Comparison of ENCODE assay signal across 14 cellular contexts in the genomic region with DNA sequence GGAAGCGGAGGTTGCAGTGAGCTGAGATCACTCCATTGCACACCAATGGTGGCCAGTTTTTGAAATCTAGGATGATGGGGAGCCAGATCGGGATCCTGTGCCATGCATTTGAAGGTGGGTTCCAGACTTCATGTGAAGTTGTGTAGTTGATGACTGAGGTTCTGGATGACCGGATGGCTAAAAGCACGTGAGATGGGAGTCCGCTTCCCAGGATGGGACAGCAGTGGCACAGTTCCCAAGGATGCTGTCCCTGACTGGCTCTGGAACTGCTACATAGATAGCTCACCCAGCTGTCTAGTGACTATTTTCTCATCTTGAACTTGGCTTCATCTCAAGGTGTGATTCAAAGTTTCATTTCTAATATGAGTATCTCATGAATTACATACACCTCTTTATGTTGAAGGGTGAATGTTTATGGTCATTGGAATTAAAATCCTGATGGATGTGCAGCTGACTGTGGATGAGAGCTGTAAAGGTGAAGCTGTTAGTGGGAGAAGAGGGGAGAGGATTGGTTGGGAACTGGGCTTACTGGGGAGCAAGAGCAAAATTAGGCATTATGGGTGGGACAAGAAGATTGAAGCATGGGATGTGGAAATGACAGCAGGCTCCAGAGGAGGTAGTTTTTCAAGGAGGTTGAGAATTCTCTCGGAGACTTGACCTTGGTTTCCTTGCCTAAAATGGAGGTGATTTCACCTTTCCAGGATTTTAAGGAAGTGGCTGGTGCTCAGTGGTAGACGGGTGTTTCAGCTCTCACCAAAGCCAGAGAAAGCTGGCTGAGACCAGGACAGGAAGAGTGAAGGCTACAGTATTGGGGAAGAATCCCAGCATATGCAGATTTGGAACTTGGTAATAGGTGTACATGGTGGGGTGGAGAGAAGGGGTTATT. TPM values are rescaled to one million over a fixed set of nuclear protein-coding genes. Genes with fewer than 3 reads are reported as not detected.
DNase-seq lines count a peak whose midpoint lies in the region; ATAC-seq and TF ChIP-seq lines count a peak whose summit lies in the region.
"Had no signal": no experiment of that assay in that cellular context is flagged by ENCODE, and none has a peak within 500 bp of the region (broad histone marks: within the 10 kb centered on the region; RNA-seq: fewer than 3 reads in every experiment).

No MANE protein-coding gene starts in this region.

- peak overlapping the region; percentile 42 for H3K27ac Mint-ChIP-seq in activated naive CD4-positive, alpha-beta T cell treated with anti-CD3 and anti-CD28 coated beads, Interleukin-2, amount 50 U/mL, for 24 hours
- peak overlapping the region; percentile 38 for H3K27ac Mint-ChIP-seq in activated CD4-positive, alpha-beta memory T cell treated with anti-CD3 and anti-CD28 coated beads, Interleukin-2, amount 10 ng/mL, durations not matched to agents 7 days and 5 days
- peak overlapping the region; percentile 32 for H3K27ac Mint-ChIP-seq in type B pancreatic cell

- POLR2A ChIA-PET in activated CD4-positive, alpha-beta memory T cell treated with anti-CD3 and anti-CD28 coated beads, Interleukin-2, amount 10 ng/mL, durations not matched to agents 7 days and 5 days (lab: Charles Lee): interaction anchor here (0.7 to 4.4 kb wide), 4 partner anchors 9 to 16 kb away, joined by 3 to 28 read pairs (median 10); a partner anchor contains a TSS

- H3K4me3 Mint-ChIP-seq in activated naive CD4-positive, alpha-beta T cell treated with anti-CD3 and anti-CD28 coated beads, Interleukin-2, amount 50 U/mL, for 24 hours: no peak overlapping the region
- no peak overlapping the region for H3K4me3 Mint-ChIP-seq in activated CD4-positive, alpha-beta memory T cell treated with anti-CD3 and anti-CD28 coated beads, Interleukin-2, amount 10 ng/mL, durations not matched to agents 7 days and 5 days
- H3K4me3 Mint-ChIP-seq in type B pancreatic cell: no peak overlapping the region

- no peak for TF ChIP-seq CTCF in type B pancreatic cell (conservative IDR thresholded peaks at IDR 0.05)

- no peaks in the 10 kb centered on the region for H3K9me3 Mint-ChIP-seq in activated naive CD4-positive, alpha-beta T cell treated with anti-CD3 and anti-CD28 coated beads, Interleukin-2, amount 50 U/mL, for 24 hours
- no peaks in the 10 kb centered on the region for H3K9me3 Mint-ChIP-seq in activated CD4-positive, alpha-beta memory T cell treated with anti-CD3 and anti-CD28 coated beads, Interleukin-2, amount 10 ng/mL, durations not matched to agents 7 days and 5 days
- no peaks in the 10 kb centered on the region for H3K9me3 Mint-ChIP-seq in type B pancreatic cell

- H3K27me3 Mint-ChIP-seq in activated naive CD4-positive, alpha-beta T cell treated with anti-CD3 and anti-CD28 coated beads, Interleukin-2, amount 50 U/mL, for 24 hours: no peaks in the 10 kb centered on the region
- H3K27me3 Mint-ChIP-seq in activated CD4-positive, alpha-beta memory T cell treated with anti-CD3 and anti-CD28 coated beads, Interleukin-2, amount 10 ng/mL, durations not matched to agents 7 days and 5 days: no peaks in the 10 kb centered on the region
- no peaks in the 10 kb centered on the region for H3K27me3 Mint-ChIP-seq in type B pancreatic cell

- CTCF ChIA-PET in activated CD4-positive, alpha-beta memory T cell treated with anti-CD3 and anti-CD28 coated beads, Interleukin-2, amount 10 ng/mL, durations not matched to agents 7 days and 5 days (lab: Charles Lee): interaction anchor here (1.2 kb wide), 1 partner anchor 107 kb away, joined by 3 read pairs; no protein-coding TSS in a partner anchor

- H3K36me3 Mint-ChIP-seq in activated naive CD4-positive, alpha-beta T cell treated with anti-CD3 and anti-CD28 coated beads, Interleukin-2, amount 50 U/mL, for 24 hours: peaks cover 12% of the 10 kb centered on the region
- peaks cover 69% of the 10 kb centered on the region for H3K36me3 Mint-ChIP-seq in activated CD4-positive, alpha-beta memory T cell treated with anti-CD3 and anti-CD28 coated beads, Interleukin-2, amount 10 ng/mL, durations not matched to agents 7 days and 5 days (ENCODE audit: low read depth)
- H3K36me3 Mint-ChIP-seq in type B pancreatic cell: peaks cover 27% of the 10 kb centered on the region

- peak overlapping the region; percentile 77 for H3K27ac ChIP-seq in epithelial cell of prostate
- H3K27ac ChIP-seq: foreskin keratinocyte had no signal

- no peak for DNase-seq in activated naive CD4-positive, alpha-beta T cell treated with Interleukin-2 at 50 U/mL for 16 hours
- no peak for DNase-seq in activated CD4-positive, alpha-beta memory T cell treated with anti-CD3 and anti-CD28 coated beads, Interleukin-2, amount 10 ng/mL, durations not matched to agents 7 days and 5 days
- no peak for DNase-seq in epithelial cell of prostate (ENCODE audit: low read depth, low spot score)
- DNase-seq in type B pancreatic cell (ENCODE audit: extremely low spot score, unreplicated experiment): no peak
- DNase-seq in putamen (ENCODE audit: low spot score): no peak
- DNase-seq: amniotic stem cell; foreskin keratinocyte; NCI-H1694; NCI-H446 treated with DMSO at 0.1 percent for 48 hours; SIG-M5; stimulated activated CD4-positive, alpha-beta T cell treated with anti-CD3 and anti-CD28 coated beads, Interleukin-12 subunit alpha, Interleukin-12 subunit beta, amount 100 ng/mL, for 4 hours had no signal

- no peak for ATAC-seq in GM21526 (IDR thresholded peaks at IDR 0.05; ENCODE audit: low FRiP score, unreplicated experiment)
- ATAC-seq in GM18868 (IDR thresholded peaks at IDR 0.05; ENCODE audit: unreplicated experiment): no peak
- ATAC-seq: foreskin keratinocyte had no signal

- H3K4me1 Mint-ChIP-seq in activated naive CD4-positive, alpha-beta T cell treated with anti-CD3 and anti-CD28 coated beads, Interleukin-2, amount 50 U/mL, for 24 hours: peaks cover 14% of the 10 kb centered on the region
- no peaks in the 10 kb centered on the region for H3K4me1 Mint-ChIP-seq in activated CD4-positive, alpha-beta memory T cell treated with anti-CD3 and anti-CD28 coated beads, Interleukin-2, amount 10 ng/mL, durations not matched to agents 7 days and 5 days
- H3K4me1 Mint-ChIP-seq in type B pancreatic cell (ENCODE audit: unreplicated experiment): no peaks in the 10 kb centered on the region

RNA-seq across cellular contexts. Expression of a gene that starts 8.2 kb away (rescaled TPM):
- total RNA-seq in activated CD4-positive, alpha-beta memory T cell treated with anti-CD3 and anti-CD28 coated beads, Interleukin-2, amount 10 ng/mL, durations not matched to agents 7 days and 5 days: 100 to 1,000 TPM; 107 TPM
- 177 and 182 TPM in 2 replicates for total RNA-seq in type B pancreatic cell (ENCODE audit: low replicate concordance)

RNA-seq across cellular contexts. Expression of a gene that starts 15.1 kb away (rescaled TPM):
- 100 to 1,000 TPM; 255 to 267 TPM for total RNA-seq in activated CD4-positive, alpha-beta memory T cell treated with anti-CD3 and anti-CD28 coated beads, Interleukin-2, amount 10 ng/mL, durations not matched to agents 7 days and 5 days
- 166 and 208 TPM in 2 replicates for total RNA-seq in type B pancreatic cell (ENCODE audit: low replicate concordance)

RNA-seq across cellular contexts. Expression of a gene that starts 25.7 kb away (rescaled TPM):
- total RNA-seq in activated CD4-positive, alpha-beta memory T cell treated with anti-CD3 and anti-CD28 coated beads, Interleukin-2, amount 10 ng/mL, durations not matched to agents 7 days and 5 days: 10 to 100 TPM; 44.4 to 45.1 TPM
- total RNA-seq in type B pancreatic cell (ENCODE audit: low replicate concordance): 62.3 and 75.1 TPM in 2 replicates

RNA-seq across cellular contexts. Expression of a gene that starts 40.4 kb away (rescaled TPM):
- total RNA-seq in activated CD4-positive, alpha-beta memory T cell treated with anti-CD3 and anti-CD28 coated beads, Interleukin-2, amount 10 ng/mL, durations not matched to agents 7 days and 5 days: 1 to 10 TPM; 1.6 to 2.5 TPM
- 1.5 and 4.4 TPM in 2 replicates for total RNA-seq in type B pancreatic cell (ENCODE audit: low replicate concordance)
